In the genomic region with DNA sequence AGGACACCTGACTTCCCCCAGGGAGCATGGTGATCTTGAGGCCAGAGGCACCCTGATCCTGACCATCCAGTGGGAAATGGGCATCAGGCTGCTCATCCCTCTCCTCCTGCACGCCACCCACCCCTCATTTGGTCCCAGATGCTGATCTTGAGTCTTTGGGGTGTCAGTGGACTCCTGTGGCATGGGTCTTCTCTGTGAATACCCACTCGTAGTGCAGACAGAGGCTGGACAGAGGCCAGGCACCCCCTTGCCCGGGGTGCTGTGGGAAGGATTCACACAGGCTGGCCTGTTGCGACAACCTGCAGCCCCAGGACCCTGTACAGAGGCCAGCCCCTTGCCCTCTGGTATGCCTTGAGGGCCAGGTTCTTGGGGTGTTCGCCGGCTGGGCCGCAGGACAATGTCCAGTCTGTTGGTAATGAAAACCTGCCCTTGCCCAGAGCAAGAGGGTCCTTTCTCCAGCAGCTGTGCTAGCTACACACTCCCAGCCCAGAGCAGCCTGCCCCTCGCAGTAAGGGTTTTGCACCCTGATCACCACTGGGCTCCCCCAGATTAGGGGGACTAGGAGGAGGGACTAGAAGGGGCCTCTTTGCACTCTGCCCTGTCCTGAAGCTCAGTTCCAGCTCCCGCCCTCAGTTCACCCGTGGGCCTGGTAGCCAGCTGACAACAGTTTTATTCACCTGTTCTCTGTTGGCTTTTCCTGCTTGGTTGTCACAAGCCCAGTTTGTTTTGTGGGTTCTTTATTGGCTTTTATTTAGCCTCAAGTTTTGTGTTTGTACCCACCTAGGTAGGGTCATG, we compare ENCODE assay signal across 15 cellular contexts.
A peak's percentile ranks its signal among the peaks of the same experiment; 100 is the strongest.
DNase-seq lines count a peak whose midpoint lies in the region; ATAC-seq, FAIRE-seq and TF ChIP-seq lines count a peak whose summit lies in the region.
"Had no signal": no experiment of that assay in that cellular context is flagged by ENCODE, and none has a peak within 500 bp of the region (broad histone marks: within the 10 kb centered on the region; RNA-seq: fewer than 3 reads in every experiment).

No MANE protein-coding gene starts in this region.

- H3K9me1 ChIP-seq in IMR-90 (ENCODE audit: insufficient read depth, low read length): peaks cover 25% of the 10 kb centered on the region

- peak overlapping the region; percentile 23 for H3K27ac Mint-ChIP-seq in astrocyte (ENCODE audit: unreplicated experiment)
- H3K27ac Mint-ChIP-seq: activated naive CD8-positive, alpha-beta T cell treated with anti-CD3 and anti-CD28 coated beads, Interleukin-2, amount 50 U/mL, for 24 hours had no signal

- H3K9me3 Mint-ChIP-seq in astrocyte (ENCODE audit: unreplicated experiment): no peaks in the 10 kb centered on the region
- H3K9me3 Mint-ChIP-seq: activated naive CD8-positive, alpha-beta T cell treated with anti-CD3 and anti-CD28 coated beads, Interleukin-2, amount 50 U/mL, for 24 hours; naive B cell had no signal

- TF ChIP-seq POLR2A in IMR-90 (IDR thresholded peaks at IDR 0.05; ENCODE audit: low read depth, low read length): no peak

- H3K4me1 ChIP-seq in IMR-90 (ENCODE audit: control insufficient read depth, insufficient read depth, low read length): peaks cover 5% of the 10 kb centered on the region; the same call in 1 of the 2 replicates
- H3K4me1 ChIP-seq in astrocyte (ENCODE audit: insufficient read depth, low read length): no peaks in the 10 kb centered on the region
- H3K4me1 ChIP-seq in liver (ENCODE audit: control insufficient read depth in 4 of 4, insufficient read depth in 4 of 4, low read length in 3 of 4): peaks cover 17 to 30% (median 25%) of the 10 kb centered on the region in 4 donors
- H3K4me1 ChIP-seq in subcutaneous abdominal adipose tissue (ENCODE audit: control insufficient read depth in 5 of 5, insufficient read depth in 5 of 5, low read length in 5 of 5): peaks cover 8 to 37% (median 31%) of the 10 kb centered on the region in 5 donors
- H3K4me1 ChIP-seq in MM.1S (ENCODE audit: low read length): no peaks in the 10 kb centered on the region

- H4K20me1 ChIP-seq in IMR-90 (ENCODE audit: insufficient read depth, low read length) (peaks cover 34% of the 10 kb centered on the region), astrocyte (ENCODE audit: insufficient read depth, low read length) (peaks cover 88% of the 10 kb centered on the region), MM.1S (ENCODE audit: insufficient read depth, low read length) (peaks cover 23% of the 10 kb centered on the region)

- ATAC-seq in IMR-90 (ENCODE audit: low read depth) (no peak), GM21723 (IDR thresholded peaks at IDR 0.05; ENCODE audit: unreplicated experiment) (no peak)
- ATAC-seq: activated naive CD8-positive, alpha-beta T cell treated with anti-CD3 and anti-CD28 coated beads, Interleukin-2, amount 50 U/mL, for 24 hours; Panc1 had no signal

- DNase-seq in IMR-90 (no peak), astrocyte (ENCODE audit: low read depth) (no peak), epidermal melanocyte (ENCODE audit: insufficient read length, low spot score) (no peak), MM.1S (no peak), NCI-H82 treated with DMSO at 0.1 percent for 48 hours (lab: John Stamatoyannopoulos, UW; ENCODE audit: unreplicated experiment) (no peak)
- DNase-seq: activated naive CD8-positive, alpha-beta T cell treated with anti-CD3 and anti-CD28 coated beads, Interleukin-2, amount 50 U/mL, for 24 hours; C1 segment of cervical spinal cord; Kasumi-1; naive B cell; spleen had no signal

- H3K4ac ChIP-seq in IMR-90 (ENCODE audit: low read depth, low read length): no peak overlapping the region

- H3K27ac ChIP-seq in IMR-90 (ENCODE audit: insufficient read depth, low read length) (no peak overlapping the region), astrocyte (ENCODE audit: low read depth, low read length) (no peak overlapping the region), liver (ENCODE audit: low read depth in 1 of 2, low read length in 2 of 2) (peak overlapping the region; percentile 49 to 87), subcutaneous abdominal adipose tissue (ENCODE audit: low read depth, low read length) (peak overlapping the region; percentile 88), MM.1S (ENCODE audit: low read length) (no peak overlapping the region)

- no peak overlapping the region for H4K8ac ChIP-seq in IMR-90 (ENCODE audit: low read depth in 2 of 2, low read length in 2 of 2)

- peaks cover 5% of the 10 kb centered on the region for H3K4me1 Mint-ChIP-seq in astrocyte (ENCODE audit: low read depth, unreplicated experiment)

- peak overlapping the region; percentile 13 for H2AK9ac ChIP-seq in IMR-90 (replicated peaks; ENCODE audit: low read depth, low read length, poor library complexity)

- H3K4me2 ChIP-seq in IMR-90 (ENCODE audit: low read depth, low read length) (no peak overlapping the region), astrocyte (ENCODE audit: low read length) (no peak overlapping the region), MM.1S (ENCODE audit: low read depth, low read length) (no peak overlapping the region)

- no peak overlapping the region for H2BK5ac ChIP-seq in IMR-90 (ENCODE audit: low read depth, low read length, poor library complexity, severe bottlenecking)

- H3K27me3 Mint-ChIP-seq in astrocyte (ENCODE audit: low read depth, unreplicated experiment): no peaks in the 10 kb centered on the region
- H3K27me3 Mint-ChIP-seq: activated naive CD8-positive, alpha-beta T cell treated with anti-CD3 and anti-CD28 coated beads, Interleukin-2, amount 50 U/mL, for 24 hours; naive B cell had no signal

- POLR2A ChIA-PET in IMR-90 (lab: Charles Lee; ENCODE audit: unreplicated experiment): no interaction called here

- in situ Hi-C loops in IMR-90 (cut with MboI; ENCODE audit: low sequenced_read_pairs): no loop called here

- no peak overlapping the region for H4K5ac ChIP-seq in IMR-90 (ENCODE audit: low read depth, low read length)

- H3K27me3 ChIP-seq in IMR-90 (ENCODE audit: control insufficient read depth, insufficient read depth, low read length): no peaks in the 10 kb centered on the region
- no peaks in the 10 kb centered on the region for H3K27me3 ChIP-seq in astrocyte (ENCODE audit: insufficient read depth, low read length)
- H3K27me3 ChIP-seq in liver (ENCODE audit: control insufficient read depth in 4 of 4, insufficient read depth in 4 of 4, low read length in 3 of 4): no peaks in the 10 kb centered on the region
- H3K27me3 ChIP-seq in subcutaneous abdominal adipose tissue (ENCODE audit: control insufficient read depth in 5 of 5, insufficient read depth in 4 of 5, low read length in 5 of 5): no peaks in the 10 kb centered on the region
- H3K27me3 ChIP-seq in MM.1S (replicated peaks; ENCODE audit: insufficient read depth, low read length): no peaks in the 10 kb centered on the region
- H3K27me3 ChIP-seq: spleen had no signal

- no peak for TF ChIP-seq CTCF in IMR-90 (conservative IDR thresholded peaks at IDR 0.05; ENCODE audit: low read depth, low read length)
- no peak for TF ChIP-seq CTCF in astrocyte (IDR thresholded peaks at IDR 0.05; ENCODE audit: insufficient read depth, low read depth, low read length)
- TF ChIP-seq CTCF in liver (IDR thresholded peaks at IDR 0.05; ENCODE audit: low read depth, low read length, missing input control): no peak
- TF ChIP-seq CTCF in MM.1S (IDR thresholded peaks at IDR 0.05; ENCODE audit: low read length): no peak

- no peak overlapping the region for H2BK120ac ChIP-seq in IMR-90 (ENCODE audit: low read depth, low read length)

- H2AK5ac ChIP-seq in IMR-90 (ENCODE audit: low read depth, low read length): no peak overlapping the region

- H3K18ac ChIP-seq in IMR-90 (ENCODE audit: low read depth, low read length): no peak overlapping the region

- no TSS peak for BruUV-seq in IMR-90 (replicated peaks; lab: Mats Ljungman, UMichigan)

- TF ChIP-seq RAD21 in IMR-90 (IDR thresholded peaks at IDR 0.05; ENCODE audit: low read length): no peak
- no peak for TF ChIP-seq RAD21 in liver (IDR thresholded peaks at IDR 0.05)

- H3K14ac ChIP-seq in IMR-90 (replicated peaks; ENCODE audit: low read depth, low read length): no peak overlapping the region

- no peak overlapping the region for H3K56ac ChIP-seq in IMR-90 (ENCODE audit: extremely low read depth, insufficient read depth, low read length)

- no peak overlapping the region for H4K91ac ChIP-seq in IMR-90 (ENCODE audit: insufficient read depth, low read depth, low read length)

- H3K36me3 ChIP-seq in IMR-90 (ENCODE audit: control insufficient read depth, insufficient read depth, low read length) (peaks cover 34% of the 10 kb centered on the region), astrocyte (ENCODE audit: insufficient read depth, low read length) (no peaks in the 10 kb centered on the region), liver (ENCODE audit: control insufficient read depth in 4 of 4, insufficient read depth in 3 of 4, low read depth in 1 of 4, low read length in 3 of 4) (peaks cover 0 to 7% (median 4%) of the 10 kb centered on the region in 4 donors), subcutaneous abdominal adipose tissue (ENCODE audit: control insufficient read depth in 5 of 5, insufficient read depth in 5 of 5, low read length in 5 of 5) (peaks cover 0 to 35% (median 26%) of the 10 kb centered on the region in 5 donors), MM.1S (replicated peaks; ENCODE audit: insufficient read depth, low read length) (peaks cover 5% of the 10 kb centered on the region; the same call in 1 of the 2 replicates)

- H3K4me3 ChIP-seq in IMR-90 (ENCODE audit: insufficient read depth, low read depth, low read length) (no peak overlapping the region), astrocyte (ENCODE audit: insufficient read depth, low read depth, low read length) (no peak overlapping the region), liver (ENCODE audit: low read depth in 1 of 3, low read length in 3 of 3) (no peak overlapping the region), subcutaneous abdominal adipose tissue (ENCODE audit: low read depth in 1 of 5, low read length in 5 of 5) (no peak overlapping the region), MM.1S (ENCODE audit: low read length) (no peak overlapping the region)
- H3K4me3 ChIP-seq: spleen had no signal

- no peak overlapping the region for H2BK15ac ChIP-seq in IMR-90 (ENCODE audit: low read depth, low read length)

- intact Hi-C loops in IMR-90 (cut with micrococcal nuclease): no loop called here

- H3K79me1 ChIP-seq in IMR-90 (ENCODE audit: low read depth in 1 of 2, low read length in 2 of 2): peaks cover 0 to 33% of the 10 kb centered on the region in 2 experiments; a peak in 2 of 4 replicates

- no peak overlapping the region for H2AFZ ChIP-seq in IMR-90 (replicated peaks; ENCODE audit: low read length, poor library complexity)
- no peak overlapping the region for H2AFZ ChIP-seq in astrocyte (ENCODE audit: low read depth, low read length)
- no peak overlapping the region for H2AFZ ChIP-seq in MM.1S (ENCODE audit: low read length)

- dilution Hi-C loops in IMR-90 (cut with HindIII; ENCODE audit: low sequenced_read_pairs, unreplicated experiment): no loop called here

- H3K9ac ChIP-seq in IMR-90 (ENCODE audit: low read depth, low read length) (no peak overlapping the region), astrocyte (ENCODE audit: low read length) (no peak overlapping the region), liver (ENCODE audit: low read depth in 1 of 2, low read length in 2 of 2) (peak overlapping the region in 1 of 2 donors; percentile 65), subcutaneous abdominal adipose tissue (ENCODE audit: low read length in 5 of 5) (peak overlapping the region; percentile 25 to 63 (median 56)), MM.1S (ENCODE audit: low read length) (no peak overlapping the region)

- no peak overlapping the region for H3K23ac ChIP-seq in IMR-90 (ENCODE audit: low read depth, low read length)

- H3F3A ChIP-seq in MM.1S (ENCODE audit: insufficient read depth, low read length): no peaks in the 10 kb centered on the region

- H3K79me2 ChIP-seq in astrocyte (ENCODE audit: insufficient read depth, low read length): peaks cover 19% of the 10 kb centered on the region
- H3K79me2 ChIP-seq in MM.1S (ENCODE audit: low read length): peaks cover 97% of the 10 kb centered on the region

- no peak overlapping the region for H3K4me3 Mint-ChIP-seq in astrocyte (ENCODE audit: unreplicated experiment)
- H3K4me3 Mint-ChIP-seq: activated naive CD8-positive, alpha-beta T cell treated with anti-CD3 and anti-CD28 coated beads, Interleukin-2, amount 50 U/mL, for 24 hours had no signal

- no peak overlapping the region for H2BK20ac ChIP-seq in IMR-90 (ENCODE audit: low read depth, low read length)

- CTCF ChIA-PET in IMR-90 (lab: Yijun Ruan, JAX): no interaction called here

- no peaks in the 10 kb centered on the region for H3K9me2 ChIP-seq in MM.1S (replicated peaks; ENCODE audit: insufficient read depth, low read length)

- WGBS in IMR-90 (ENCODE audit: extremely low coverage in 2 of 2, insufficient read length in 1 of 2), 2 experiments: 91% methylated on average over 5 of the region's 10 CpGs; no CpG with 5 or more reads in 1 of the 2 experiments
- 79% methylated on average over 10 of the region's 10 CpGs for WGBS in liver

- peaks cover 12% of the 10 kb centered on the region for H3K36me3 Mint-ChIP-seq in astrocyte (ENCODE audit: low read depth, unreplicated experiment)

- H3K9me3 ChIP-seq in IMR-90 (ENCODE audit: control insufficient read depth, insufficient read depth, low read length): no peaks in the 10 kb centered on the region
- H3K9me3 ChIP-seq in astrocyte (ENCODE audit: insufficient read depth, low read depth, low read length): no peaks in the 10 kb centered on the region
- no peaks in the 10 kb centered on the region for H3K9me3 ChIP-seq in liver (ENCODE audit: control insufficient read depth in 4 of 4, low read length in 3 of 4)
- H3K9me3 ChIP-seq in subcutaneous abdominal adipose tissue (ENCODE audit: control insufficient read depth in 5 of 5, low read length in 5 of 5): no peaks in the 10 kb centered on the region
- no peaks in the 10 kb centered on the region for H3K9me3 ChIP-seq in MM.1S (replicated peaks; ENCODE audit: insufficient read depth, low read length)
- H3K9me3 ChIP-seq: spleen had no signal

- no peak for FAIRE-seq in astrocyte (lab: Jason Lieb, UNC)
- FAIRE-seq: GM18507 had no signal

Comparison
In these comparisons a context has a peak if more than half of its experiments do, and no peak if none do; other contexts are left out.
1. H3K27ac ChIP-seq: peak in liver (2 of 2) and subcutaneous abdominal adipose tissue (single experiment); none in IMR-90 (single experiment), astrocyte (single experiment) and MM.1S (single experiment).
2. H3K9ac ChIP-seq: peak in subcutaneous abdominal adipose tissue (5 of 5); none in IMR-90 (single experiment), astrocyte (single experiment) and MM.1S (single experiment).